ENCODE assay signal across 1 cellular context in the genomic region with DNA sequence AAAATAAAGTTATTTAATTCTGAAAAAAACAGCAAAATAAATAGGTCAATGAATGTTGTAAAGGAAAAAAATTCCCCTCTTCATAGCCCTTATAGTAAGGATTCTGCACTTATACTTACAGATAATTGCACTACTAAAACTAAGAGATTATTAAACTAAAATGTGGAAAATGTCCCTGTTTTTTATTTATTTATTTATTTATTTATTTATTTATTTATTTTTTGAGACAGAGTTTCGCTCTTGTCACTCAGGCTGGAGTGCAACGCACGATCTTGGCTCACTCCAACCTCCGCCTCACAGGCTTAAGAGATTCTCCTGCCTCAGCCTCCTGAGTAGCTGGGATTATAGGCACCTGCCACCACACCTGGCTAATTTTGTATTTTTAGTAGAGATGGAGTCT. TPM values are rescaled to one million over a fixed set of nuclear protein-coding genes. Genes with fewer than 3 reads are reported as not detected.
"Had no signal": no experiment of that assay in that cellular context is flagged by ENCODE, and none has a peak within 500 bp of the region (broad histone marks: within the 10 kb centered on the region; RNA-seq: fewer than 3 reads in every experiment).

No MANE protein-coding gene starts in this region.

RNA-seq across cellular contexts. Expression of a gene that starts 25.2 kb away (rescaled TPM):
- polyA plus RNA-seq: naive thymus-derived CD4-positive, alpha-beta T cell had no signal
